ENCODE assay signal across 14 cellular contexts in the genomic region with DNA sequence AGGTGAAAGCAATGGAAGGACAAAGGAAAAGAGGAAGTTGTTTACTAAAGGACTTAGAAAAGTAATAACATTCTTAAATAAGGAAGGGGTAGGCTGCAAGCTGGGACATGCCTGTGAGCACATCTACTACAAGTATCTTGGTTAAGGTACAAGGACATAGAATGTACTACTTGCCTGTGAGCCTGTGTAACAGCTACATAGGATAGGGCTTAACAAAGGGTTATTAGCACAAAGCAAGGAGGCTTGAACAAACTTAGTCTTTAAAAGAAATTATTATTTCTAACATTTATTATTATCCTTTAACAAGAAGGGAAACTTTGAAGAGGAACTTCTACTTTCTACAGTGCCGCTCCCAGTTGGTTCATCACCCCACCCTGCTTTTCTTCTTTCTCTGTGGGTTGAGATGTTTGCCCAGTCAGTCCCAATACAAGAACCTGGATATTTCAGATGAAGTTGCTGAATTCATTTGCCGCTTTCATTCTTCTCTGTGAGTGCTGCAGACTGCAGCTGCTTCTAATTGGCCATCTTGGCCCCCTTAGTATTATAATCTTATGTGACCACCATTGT.
DNase-seq lines count a peak whose midpoint lies in the region; ATAC-seq and TF ChIP-seq lines count a peak whose summit lies in the region.
"Had no signal": no experiment of that assay in that cellular context is flagged by ENCODE, and none has a peak within 500 bp of the region (broad histone marks: within the 10 kb centered on the region; RNA-seq: fewer than 3 reads in every experiment).

No MANE protein-coding gene starts in this region.

- peak overlapping the region in 6 of 11 experiments; percentile 14 to 62 (median 26); a peak in 8 of 22 replicates for H3K27ac ChIP-seq in BLaER1 treated with 17β-estradiol and CSF1 and Interleukin-3, amounts not matched to agents 10 nM and 100 nM
- H3K27ac ChIP-seq: VCaP had no signal

- peak; percentile 16 for DNase-seq in SIG-M5 (lab: John Stamatoyannopoulos, UW)
- DNase-seq in glutamatergic neuron: no peak
- no peak for DNase-seq in NCI-H1436 treated with DMSO at 0.1 percent for 48 hours (lab: John Stamatoyannopoulos, UW)
- no peak for DNase-seq in BE2C
- no peak for DNase-seq in activated CD4-positive, alpha-beta T cell treated with anti-CD3 and anti-CD28 coated beads, Interleukin-2, amount 10 ng/mL, durations not matched to agents 7 days and 5 days
- DNase-seq: activated naive CD8-positive, alpha-beta T cell treated with anti-CD3 and anti-CD28 coated beads, Interleukin-2, amount 10 ng/mL, durations not matched to agents 7 days and 5 days; NCI-H1694; SHP77 treated with DMSO at 0.1 percent for 48 hours; stimulated activated CD4-positive, alpha-beta T cell treated with anti-CD3 and anti-CD28 coated beads, Interleukin-2, amount 100 ng/mL, for 48 hours had no signal

- no peaks in the 10 kb centered on the region for H3K27me3 ChIP-seq in BLaER1 treated with 17β-estradiol and CSF1 and Interleukin-3, amounts not matched to agents 10 nM and 100 nM
- H3K27me3 ChIP-seq in BE2C: no peaks in the 10 kb centered on the region

- peak overlapping the region in 5 of 11 experiments; percentile 4 to 77 (median 48); a peak in 8 of 22 replicates for H3K4me2 ChIP-seq in BLaER1 treated with 17β-estradiol and CSF1 and Interleukin-3, amounts not matched to agents 10 nM and 100 nM

- no peaks in the 10 kb centered on the region for H3K9me3 Mint-ChIP-seq in glutamatergic neuron (ENCODE audit: unreplicated experiment)
- peaks cover 6% of the 10 kb centered on the region for H3K9me3 Mint-ChIP-seq in activated CD4-positive, alpha-beta T cell treated with anti-CD3 and anti-CD28 coated beads, Interleukin-2, amount 10 ng/mL, durations not matched to agents 7 days and 5 days
- H3K9me3 Mint-ChIP-seq: activated naive CD8-positive, alpha-beta T cell treated with anti-CD3 and anti-CD28 coated beads, Interleukin-2, amount 10 ng/mL, durations not matched to agents 7 days and 5 days had no signal

- no peak overlapping the region for H3K4me3 ChIP-seq in BLaER1 treated with 17β-estradiol and CSF1 and Interleukin-3, amounts not matched to agents 10 nM and 100 nM
- H3K4me3 ChIP-seq in BE2C (ENCODE audit: low read depth, low read length): no peak overlapping the region

- ATAC-seq in GM21723 (IDR thresholded peaks at IDR 0.05; ENCODE audit: unreplicated experiment) (peak; percentile 60), GM19328 (IDR thresholded peaks at IDR 0.05; ENCODE audit: unreplicated experiment) (no peak)
- ATAC-seq: HCT116 had no signal

- peaks cover 0 to 10% (median 0%) of the 10 kb centered on the region in 11 experiments; a peak in 4 of 22 replicates for H4K20me1 ChIP-seq in BLaER1 treated with 17β-estradiol and CSF1 and Interleukin-3, amounts not matched to agents 10 nM and 100 nM

- POLR2A ChIA-PET in activated CD4-positive, alpha-beta T cell treated with anti-CD3 and anti-CD28 coated beads, Interleukin-2, amount 10 ng/mL, durations not matched to agents 7 days and 5 days (lab: Charles Lee): no interaction called here

- no peak overlapping the region; a peak in 1 of 22 replicates for H3K9ac ChIP-seq in BLaER1 treated with 17β-estradiol and CSF1 and Interleukin-3, amounts not matched to agents 10 nM and 100 nM

- H3K4me1 Mint-ChIP-seq in glutamatergic neuron (ENCODE audit: low read depth, unreplicated experiment): peaks cover 8% of the 10 kb centered on the region
- H3K4me1 Mint-ChIP-seq in activated CD4-positive, alpha-beta T cell treated with anti-CD3 and anti-CD28 coated beads, Interleukin-2, amount 10 ng/mL, durations not matched to agents 7 days and 5 days: peaks cover 24% of the 10 kb centered on the region

- H3K4me1 ChIP-seq in BLaER1 treated with 17β-estradiol and CSF1 and Interleukin-3, amounts not matched to agents 10 nM and 100 nM: peaks cover 0 to 45% (median 4%) of the 10 kb centered on the region in 10 experiments; a peak in 11 of 20 replicates
- no peaks in the 10 kb centered on the region for H3K4me1 ChIP-seq in BE2C

- peak overlapping the region; percentile 14 for H3K27ac Mint-ChIP-seq in glutamatergic neuron (ENCODE audit: unreplicated experiment)
- H3K27ac Mint-ChIP-seq in activated CD4-positive, alpha-beta T cell treated with anti-CD3 and anti-CD28 coated beads, Interleukin-2, amount 10 ng/mL, durations not matched to agents 7 days and 5 days: no peak overlapping the region
- H3K27ac Mint-ChIP-seq: activated naive CD8-positive, alpha-beta T cell treated with anti-CD3 and anti-CD28 coated beads, Interleukin-2, amount 10 ng/mL, durations not matched to agents 7 days and 5 days had no signal

- no peaks in the 10 kb centered on the region for H3K36me3 Mint-ChIP-seq in glutamatergic neuron (ENCODE audit: unreplicated experiment)
- peaks cover 55% of the 10 kb centered on the region for H3K36me3 Mint-ChIP-seq in activated CD4-positive, alpha-beta T cell treated with anti-CD3 and anti-CD28 coated beads, Interleukin-2, amount 10 ng/mL, durations not matched to agents 7 days and 5 days (ENCODE audit: low read depth)

- peaks cover 10 to 79% (median 60%) of the 10 kb centered on the region in 11 experiments; a peak in 21 of 22 replicates for H3K36me3 ChIP-seq in BLaER1 treated with 17β-estradiol and CSF1 and Interleukin-3, amounts not matched to agents 10 nM and 100 nM
- H3K36me3 ChIP-seq in BE2C: no peaks in the 10 kb centered on the region

- TF ChIP-seq CTCF in glutamatergic neuron (IDR thresholded peaks at IDR 0.05; ENCODE audit: partially characterized antibody, unreplicated experiment) (no peak), BE2C (IDR thresholded peaks at IDR 0.05; ENCODE audit: low read depth, low read length) (no peak)

- H3K9me3 ChIP-seq in BLaER1 treated with 17β-estradiol and CSF1 and Interleukin-3, amounts not matched to agents 10 nM and 100 nM (replicated peaks in 1 of 11): peaks cover 5 to 12% (median 8%) of the 10 kb centered on the region in 11 experiments; a peak in 21 of 22 replicates
- H3K9me3 ChIP-seq in BE2C: no peaks in the 10 kb centered on the region

- CTCF ChIA-PET in activated CD4-positive, alpha-beta T cell treated with anti-CD3 and anti-CD28 coated beads, Interleukin-2, amount 10 ng/mL, durations not matched to agents 7 days and 5 days (lab: Charles Lee): no interaction called here

- no peak overlapping the region for H3K4me3 Mint-ChIP-seq in glutamatergic neuron (ENCODE audit: unreplicated experiment)
- no peak overlapping the region for H3K4me3 Mint-ChIP-seq in activated CD4-positive, alpha-beta T cell treated with anti-CD3 and anti-CD28 coated beads, Interleukin-2, amount 10 ng/mL, durations not matched to agents 7 days and 5 days
- H3K4me3 Mint-ChIP-seq: activated naive CD8-positive, alpha-beta T cell treated with anti-CD3 and anti-CD28 coated beads, Interleukin-2, amount 10 ng/mL, durations not matched to agents 7 days and 5 days had no signal

- no peaks in the 10 kb centered on the region for H3K27me3 Mint-ChIP-seq in glutamatergic neuron (ENCODE audit: unreplicated experiment)
- H3K27me3 Mint-ChIP-seq in activated CD4-positive, alpha-beta T cell treated with anti-CD3 and anti-CD28 coated beads, Interleukin-2, amount 10 ng/mL, durations not matched to agents 7 days and 5 days: no peaks in the 10 kb centered on the region
- H3K27me3 Mint-ChIP-seq: activated naive CD8-positive, alpha-beta T cell treated with anti-CD3 and anti-CD28 coated beads, Interleukin-2, amount 10 ng/mL, durations not matched to agents 7 days and 5 days had no signal
